In the genomic region with DNA sequence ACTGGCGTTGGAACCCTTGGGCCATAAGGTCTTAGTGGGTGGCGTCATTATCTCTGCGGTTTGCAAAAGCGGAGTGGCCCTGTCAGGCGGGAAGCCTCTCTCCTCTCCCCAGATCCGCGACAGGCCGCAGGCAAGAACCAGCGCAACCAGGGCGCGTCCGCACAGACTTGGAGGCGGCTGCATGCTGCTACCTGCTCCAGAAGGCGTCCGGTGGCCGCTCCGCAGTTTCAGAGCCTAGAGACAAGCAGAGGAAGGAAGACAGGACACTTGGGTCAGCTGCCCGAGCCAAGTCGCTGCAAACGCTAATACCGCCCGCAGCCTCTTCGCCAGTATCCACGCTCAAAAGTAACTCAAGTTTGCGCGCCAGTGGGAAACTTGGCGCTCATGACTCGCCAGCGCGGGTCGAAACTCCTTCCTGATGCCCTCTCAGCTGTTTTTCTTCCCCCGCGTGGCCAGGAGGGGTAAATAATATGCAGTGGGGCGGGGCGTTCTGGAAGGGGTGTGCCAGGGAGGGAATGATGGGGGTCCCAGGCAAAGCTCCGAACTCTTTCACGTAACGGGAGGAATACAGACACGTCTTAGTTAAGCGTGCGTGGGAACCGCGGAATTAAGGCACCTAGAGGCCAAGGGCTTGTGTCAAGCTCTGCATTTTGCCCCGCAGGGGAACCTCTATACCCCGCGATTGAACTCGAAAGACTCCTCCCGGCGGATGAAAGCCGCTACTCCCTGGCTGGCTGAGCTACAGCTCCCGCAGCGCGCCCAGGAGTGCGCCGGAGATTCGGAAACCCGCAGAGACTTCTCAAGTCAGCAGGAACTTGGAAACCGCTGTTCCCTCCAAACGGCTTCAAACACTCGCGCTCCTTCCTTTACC, we compare ENCODE assay signal across 9 cellular contexts. TPM values are rescaled to one million over a fixed set of nuclear protein-coding genes. Genes with fewer than 3 reads are reported as not detected.
DNase-seq lines count a peak whose midpoint lies in the region; ATAC-seq, FAIRE-seq and TF ChIP-seq lines count a peak whose summit lies in the region.
"Had no signal": no experiment of that assay in that cellular context is flagged by ENCODE, and none has a peak within 500 bp of the region (broad histone marks: within the 10 kb centered on the region; RNA-seq: fewer than 3 reads in every experiment).

A gene (minus strand): TSS at position 441 of the 871 bp plus-strand sequence. CDS start 258 bp downstream, at position 183.

- no peak for FAIRE-seq in HTR-8/SVneo (lab: Jason Lieb, UNC)

- intact Hi-C loops in right cardiac atrium (cut with DNase I) = loop anchor here in 1 of 4 donors (2.0 kb wide), 1 partner anchor 202 kb away; no protein-coding TSS in a partner anchor
- intact Hi-C loops in psoas muscle (cut with DNase I) = no loop called here

- H3K36me3 ChIP-seq in psoas muscle (ENCODE audit: insufficient read depth in 1 of 2, low read depth in 1 of 2) = no peaks in the 10 kb centered on the region

- ATAC-seq in right cardiac atrium (peak; percentile 81 to 85), psoas muscle (peak in 3 of 4 donors; percentile 53 to 73 (median 64)), GM18505 (IDR thresholded peaks at IDR 0.05; ENCODE audit: unreplicated experiment) (no peak)

- DNase-seq in COLO668 (lab: John Stamatoyannopoulos, UW; ENCODE audit: unreplicated experiment) = peak; percentile 61
- peak; percentile 53 for DNase-seq in HCEC 1CT
- DNase-seq in amygdala (lab: John Stamatoyannopoulos, UW) = peak in 42 of 56 donors; percentile 2 to 67 (median 34)
- DNase-seq in right cardiac atrium = peak; percentile 74 to 85 (median 80)
- DNase-seq in psoas muscle = peak; percentile 41 to 71
- no peak for DNase-seq in OCI-M2 (lab: John Stamatoyannopoulos, UW; ENCODE audit: unreplicated experiment)
- DNase-seq in HTR-8/SVneo (ENCODE audit: insufficient read length, low spot score) = no peak

- H3K4me3 ChIP-seq in right cardiac atrium (ENCODE audit: low read length) (peak within 1 kb of the TSS; percentile 85), psoas muscle (peak within 1 kb of the TSS; percentile 69)

- under 1% methylated on average over 61 of the region's 61 CpGs for WGBS in right cardiac atrium
- WGBS in psoas muscle, 3 donors = 1% methylated on average over 61 of the region's 61 CpGs

- no peaks in the 10 kb centered on the region for H3K27me3 ChIP-seq in right cardiac atrium (ENCODE audit: control insufficient read depth, insufficient read depth)
- peaks cover 0 to 39% (median 4%) of the 10 kb centered on the region in 3 donors for H3K27me3 ChIP-seq in psoas muscle (ENCODE audit: insufficient read depth in 3 of 3, low read length in 2 of 3)

- no peak for TF ChIP-seq POLR2A in GM18505 (IDR thresholded peaks at IDR 0.05; ENCODE audit: borderline replicate concordance, extremely low read depth, insufficient read depth, insufficient read length)

- H3K27ac ChIP-seq in right cardiac atrium (ENCODE audit: low read length) (peak within 1 kb of the TSS; percentile 71), psoas muscle (no peak within 1 kb of the TSS)

- H3K9me3 ChIP-seq in right cardiac atrium (ENCODE audit: control insufficient read depth, low read length) = no peaks in the 10 kb centered on the region
- H3K9me3 ChIP-seq in psoas muscle = no peaks in the 10 kb centered on the region

- TF ChIP-seq CTCF in psoas muscle (IDR thresholded peaks at IDR 0.05) = no peak

- H3K4me1 ChIP-seq in right cardiac atrium (ENCODE audit: control insufficient read depth, insufficient read depth, low read length) (no peaks in the 10 kb centered on the region), psoas muscle (no peaks in the 10 kb centered on the region)

RNA-seq across cellular contexts. Expression of the gene that starts here (rescaled TPM):
- total RNA-seq in right cardiac atrium = 10 to 100 TPM; 55.3 to 60.8 (median 58.1) TPM
- polyA plus RNA-seq in right cardiac atrium = 28.2 TPM
- 10 to 100 TPM in 2 of 4 donors, 1 to 10 TPM in 2; 7.1 to 12.4 (median 9.3) TPM for total RNA-seq in psoas muscle
- 1 to 10 TPM; 6.0 to 6.3 (median 6.2) TPM for polyA plus RNA-seq in psoas muscle
- polyA plus RNA-seq: IgD-negative memory B cell had no signal

Comparison
In these comparisons a context has a peak if more than half of its experiments do, and no peak if none do; other contexts are left out.
1. RNA of the gene that starts here (total RNA-seq): 55.3 to 60.8 TPM in right cardiac atrium; 7.1 to 12.4 TPM in psoas muscle; every median in the first group is over 4 times any median in the second.
2. DNase-seq: peak in COLO668 (single experiment), HCEC 1CT (single experiment), amygdala (42 of 56), right cardiac atrium (3 of 3) and psoas muscle (2 of 2); none in OCI-M2 (single experiment) and HTR-8/SVneo (single experiment).